In the genomic region with DNA sequence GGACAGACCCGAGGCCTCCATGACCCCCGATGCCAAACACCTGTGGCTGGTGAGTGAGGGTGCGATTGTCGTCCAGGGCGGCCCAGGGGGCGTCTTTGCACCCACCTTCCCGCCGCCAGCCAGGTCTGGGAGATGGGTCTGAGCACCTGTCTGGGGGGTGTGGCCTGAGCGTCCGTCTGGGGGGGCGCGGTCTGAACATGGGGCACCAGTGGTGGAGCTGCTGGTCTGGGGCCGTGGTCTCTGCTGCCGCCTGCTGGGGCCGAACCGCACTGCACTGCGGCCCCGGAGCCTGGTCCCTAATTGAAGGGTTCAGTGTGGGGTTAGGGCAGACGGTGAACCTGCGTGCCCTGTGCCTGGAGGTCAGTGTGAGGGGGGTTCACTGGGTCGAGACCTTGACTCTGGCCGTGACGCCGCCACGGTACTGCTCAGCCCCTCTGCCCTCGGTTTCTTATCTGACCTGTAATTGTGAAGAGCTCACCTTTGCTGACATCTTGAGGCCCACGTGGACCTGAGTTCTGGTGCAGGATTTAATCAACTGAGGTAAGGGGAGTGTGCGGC, we compare ENCODE assay signal across 8 cellular contexts. TPM values are rescaled to one million over a fixed set of nuclear protein-coding genes. Genes with fewer than 3 reads are reported as not detected.
DNase-seq lines count a peak whose midpoint lies in the region; ATAC-seq, FAIRE-seq and TF ChIP-seq lines count a peak whose summit lies in the region.

No MANE protein-coding gene starts in this region.

- no peak overlapping the region for H2AK5ac ChIP-seq in H9 (ENCODE audit: insufficient read length, low read length)

- H3K27me3 Mint-ChIP-seq in H9 (ENCODE audit: low read depth), result no peaks in the 10 kb centered on the region
- H3K27me3 Mint-ChIP-seq in activated T-cell treated with anti-CD3 and anti-CD28 coated beads, Interleukin-2, amount 50 U/mL, for 72 hours (ENCODE audit: low read depth), result no peaks in the 10 kb centered on the region

- H3K4me2 ChIP-seq in H9 (ENCODE audit: insufficient read depth, insufficient read length, low read length), result no peak overlapping the region

- H3K36me3 Mint-ChIP-seq in H9 (ENCODE audit: insufficient read depth in 1 of 3, low read depth in 3 of 3), result peaks cover 2 to 9% (median 9%) of the 10 kb centered on the region in 3 experiments; a peak in 6 of 7 replicates
- H3K36me3 Mint-ChIP-seq in activated T-cell treated with anti-CD3 and anti-CD28 coated beads, Interleukin-2, amount 50 U/mL, for 72 hours (ENCODE audit: insufficient read depth in 2 of 2), result no peaks in the 10 kb centered on the region

- H4K8ac ChIP-seq in H9 (replicated peaks; ENCODE audit: insufficient read length, low read depth, low read length), result no peak overlapping the region

- H3K56ac ChIP-seq in H9 (ENCODE audit: insufficient read length, low read depth, low read length), result no peak overlapping the region

- intact Hi-C loops in ovary (cut with DNase I), result loop anchor here in 1 of 4 donors (5.0 kb wide), 1 partner anchor 154 kb away; no protein-coding TSS in a partner anchor

- no peaks in the 10 kb centered on the region for H3K23me2 ChIP-seq in H9 (ENCODE audit: insufficient read length, low read depth, low read length, poor library complexity, severe bottlenecking)

- no peak overlapping the region for H2AFZ ChIP-seq in H9 (ENCODE audit: low read length)

- no peak for TF ChIP-seq EP300 in ovary (IDR thresholded peaks at IDR 0.05)
- no peak for TF ChIP-seq EP300 in upper lobe of left lung (IDR thresholded peaks at IDR 0.05)

- H3K4me1 Mint-ChIP-seq in H9, result peaks cover 0 to 3% of the 10 kb centered on the region in 2 experiments; a peak in 2 of 4 replicates
- H3K4me1 Mint-ChIP-seq in activated T-cell treated with anti-CD3 and anti-CD28 coated beads, Interleukin-2, amount 50 U/mL, for 72 hours (ENCODE audit: low read depth), result peaks cover 27% of the 10 kb centered on the region

- TF ChIP-seq POLR2A in ovary (IDR thresholded peaks at IDR 0.05) (no peak), upper lobe of left lung (IDR thresholded peaks at IDR 0.05) (no peak)

- H3K4me3 Mint-ChIP-seq in H9, result no peak overlapping the region; a peak in 1 of 5 replicates
- no peak overlapping the region for H3K4me3 Mint-ChIP-seq in activated T-cell treated with anti-CD3 and anti-CD28 coated beads, Interleukin-2, amount 50 U/mL, for 72 hours

- H3K9me3 Mint-ChIP-seq in H9, result no peaks in the 10 kb centered on the region
- H3K9me3 Mint-ChIP-seq in activated T-cell treated with anti-CD3 and anti-CD28 coated beads, Interleukin-2, amount 50 U/mL, for 72 hours, result no peaks in the 10 kb centered on the region

- H3K4ac ChIP-seq in H9 (ENCODE audit: low read depth, low read length), result no peak overlapping the region

- no peak overlapping the region for H4K5ac ChIP-seq in H9 (ENCODE audit: insufficient read length, low read depth, low read length)

- FAIRE-seq in RCC 7860 (lab: Jason Lieb, UNC), result no peak

- H3K79me1 ChIP-seq in H9 (ENCODE audit: insufficient read depth, low read depth, low read length, poor library complexity, severe bottlenecking), result no peaks in the 10 kb centered on the region

- H4K20me1 ChIP-seq in H9 (ENCODE audit: control insufficient read depth, insufficient read depth, insufficient read length), result no peaks in the 10 kb centered on the region

- ATAC-seq in activated T-cell treated with anti-CD3 and anti-CD28 coated beads, Interleukin-2, amount 50 U/mL, for 72 hours (replicated peaks in 1 of 2), result peak; percentile 84 to 86
- ATAC-seq in upper lobe of left lung (ENCODE audit: low FRiP score in 2 of 2), result peak; percentile 87 to 89

- H2BK12ac ChIP-seq in H9 (ENCODE audit: insufficient read length, low read depth, low read length), result no peak overlapping the region

- no peak overlapping the region for H3K14ac ChIP-seq in H9 (ENCODE audit: insufficient read depth, low read length)

- H3K4me1 ChIP-seq in H9 (ENCODE audit: insufficient read depth, low read length), result no peaks in the 10 kb centered on the region
- H3K4me1 ChIP-seq in ovary (ENCODE audit: insufficient read depth), result no peaks in the 10 kb centered on the region
- peaks cover 16 to 26% (median 21%) of the 10 kb centered on the region in 4 donors for H3K4me1 ChIP-seq in upper lobe of left lung

- no peak overlapping the region for H2BK15ac ChIP-seq in H9 (ENCODE audit: low read depth, low read length)

- DNase-seq in BJ (ENCODE audit: low read depth), result no peak
- DNase-seq in H9, result peak; percentile 89
- peak; percentile 28 for DNase-seq in RCC 7860 (ENCODE audit: low spot score)
- peak; percentile 79 to 86 for DNase-seq in activated T-cell treated with anti-CD3 and anti-CD28 coated beads, Interleukin-2, amount 50 U/mL, for 72 hours
- DNase-seq in fibroblast of pulmonary artery (ENCODE audit: low read depth), result peak; percentile 48
- peak; percentile 32 to 81 (median 67) for DNase-seq in ovary
- peak; percentile 70 to 96 for DNase-seq in upper lobe of left lung
- DNase-seq in amniotic stem cell (lab: John Stamatoyannopoulos, UW), result no peak

- no CpG with 5 or more reads among the region's 28 CpGs for WGBS in H9 (ENCODE audit: extremely low coverage, insufficient read length, low lambda C conversion rate)
- 19 to 28% (median 22%) methylated on average over 25 to 28 of the region's 28 CpGs for WGBS in ovary, 3 donors
- WGBS in upper lobe of left lung, 2 donors, result 10 to 59% methylated on average over 11 to 16 of the region's 28 CpGs

- H2BK20ac ChIP-seq in H9 (ENCODE audit: low read depth, low read length, poor library complexity, severe bottlenecking), result no peak overlapping the region

- H3K4me3 ChIP-seq in BJ (ENCODE audit: low read depth, low read length) (no peak overlapping the region), fibroblast of pulmonary artery (replicated peaks; ENCODE audit: low read depth, low read length) (no peak overlapping the region), ovary (no peak overlapping the region), upper lobe of left lung (no peak overlapping the region)

- H3K18ac ChIP-seq in H9 (ENCODE audit: insufficient read length, low read depth, low read length), result no peak overlapping the region

- no peak overlapping the region for H3K9ac ChIP-seq in H9 (ENCODE audit: extremely low read depth, insufficient read length, low read length)

- no peaks in the 10 kb centered on the region for H3K9me3 ChIP-seq in H9 (ENCODE audit: control insufficient read depth, low read depth, low read length)
- no peaks in the 10 kb centered on the region for H3K9me3 ChIP-seq in ovary
- no peaks in the 10 kb centered on the region for H3K9me3 ChIP-seq in upper lobe of left lung

- CTCF ChIA-PET in BJ (lab: Yijun Ruan, JAX), result interaction anchor here (0.6 to 5.3 kb wide), 44 partner anchors 8 to 605 kb away, joined by 3 to 74 read pairs (median 4); a partner anchor contains a TSS

- H3K27ac ChIP-seq in H9 (ENCODE audit: insufficient read length, low read depth, low read length), result no peak overlapping the region
- H3K27ac ChIP-seq in ovary, result no peak overlapping the region
- H3K27ac ChIP-seq in upper lobe of left lung, result no peak overlapping the region

- POLR2A ChIA-PET in BJ (lab: Charles Lee), result no interaction called here

- H3K79me2 ChIP-seq in H9 (ENCODE audit: insufficient read depth, low read length), result no peaks in the 10 kb centered on the region

- TF ChIP-seq CTCF in BJ (IDR thresholded peaks at IDR 0.05; ENCODE audit: insufficient read depth, low read depth, low read length) (peak; percentile 99), H9 (conservative IDR thresholded peaks at IDR 0.05) (peak; percentile 98), fibroblast of pulmonary artery (IDR thresholded peaks at IDR 0.05; ENCODE audit: low read length, missing control alignments) (peak; percentile 92), ovary (IDR thresholded peaks at IDR 0.05) (peak; percentile 63 to 94 (median 76)), upper lobe of left lung (IDR thresholded peaks at IDR 0.05) (peak; percentile 93 to 98 (median 97))

- no peak overlapping the region for H2BK120ac ChIP-seq in H9 (ENCODE audit: low read depth, low read length, poor library complexity, severe bottlenecking)

- no peak overlapping the region for H2BK5ac ChIP-seq in H9 (ENCODE audit: insufficient read length, low read length)

- H4K91ac ChIP-seq in H9 (ENCODE audit: insufficient read length, low read depth, low read length), result no peak overlapping the region

- H3K36me3 ChIP-seq in BJ (ENCODE audit: control insufficient read depth, insufficient read depth, low read length), result no peaks in the 10 kb centered on the region
- no peaks in the 10 kb centered on the region for H3K36me3 ChIP-seq in ovary
- H3K36me3 ChIP-seq in upper lobe of left lung, result no peaks in the 10 kb centered on the region

- H3K23ac ChIP-seq in H9 (ENCODE audit: insufficient read length, low read depth, low read length), result no peak overlapping the region

- no peak overlapping the region for H3T11ph ChIP-seq in H9 (ENCODE audit: low read length)

- H3K27ac Mint-ChIP-seq in H9, result 0 out of 7 replicates have a peak overlapping the region, but pooled peaks of 1 of the 3 experiments have one; percentile 21
- H3K27ac Mint-ChIP-seq in activated T-cell treated with anti-CD3 and anti-CD28 coated beads, Interleukin-2, amount 50 U/mL, for 72 hours, result no peak overlapping the region

- H3K27me3 ChIP-seq in BJ (ENCODE audit: control insufficient read depth, insufficient read depth, low read length) (no peaks in the 10 kb centered on the region), H9 (ENCODE audit: insufficient read depth, low read length) (no peaks in the 10 kb centered on the region), ovary (no peaks in the 10 kb centered on the region), upper lobe of left lung (no peaks in the 10 kb centered on the region)

RNA-seq across cellular contexts. Expression of a gene that starts 12.6 kb away (rescaled TPM):
- 131 and 219 TPM in 2 replicates for polyA plus RNA-seq in BJ (2011; rRNA removed)
- polyA minus RNA-seq in BJ (2011; rRNA and poly(A)+ RNA removed), result 105 and 124 TPM in 2 replicates
- 109 and 124 TPM in 2 replicates for total RNA-seq in H9 (2021)
- total RNA-seq in activated T-cell treated with anti-CD3 and anti-CD28 coated beads, Interleukin-2, amount 50 U/mL, for 72 hours, result 100 to 1,000 TPM; 167 to 195 TPM
- total RNA-seq in ovary, result 100 to 1,000 TPM; 132 to 210 (median 185) TPM
- polyA plus RNA-seq in ovary, result 100 to 1,000 TPM; 122 to 186 TPM
- 1,000 to 10,000 TPM in 1 of 6 donors, 100 to 1,000 TPM in 5; 132 to 1,060 (median 211) TPM for total RNA-seq in upper lobe of left lung

RNA-seq across cellular contexts. Expression of a gene that starts 32.6 kb away (rescaled TPM):
- polyA plus RNA-seq in BJ (2011; rRNA removed), result 2.2 and 2.3 TPM in 2 replicates
- polyA minus RNA-seq in BJ (2011; rRNA and poly(A)+ RNA removed), result 1.8 and 2.7 TPM in 2 replicates
- total RNA-seq in H9 (2021), result 6.7 and 6.9 TPM in 2 replicates
- under 1 TPM; 0.69 to 0.91 TPM for total RNA-seq in activated T-cell treated with anti-CD3 and anti-CD28 coated beads, Interleukin-2, amount 50 U/mL, for 72 hours
- 10 to 100 TPM in 1 of 7 donors, 1 to 10 TPM in 5, under 1 TPM in 1; 0.95 to 28.7 (median 6.1) TPM for total RNA-seq in ovary
- 1 to 10 TPM; 2.5 to 2.9 TPM for polyA plus RNA-seq in ovary
- 10 to 100 TPM in 4 of 6 donors, 1 to 10 TPM in 2; 6.1 to 52.4 (median 14.7) TPM for total RNA-seq in upper lobe of left lung

RNA-seq across cellular contexts. Expression of a gene that starts 44.4 kb away (rescaled TPM):
- polyA plus RNA-seq in BJ (2011; rRNA removed) (8.9 and 13.4 TPM in 2 replicates), ovary (1 to 10 TPM; 2.0 to 2.2 TPM)
- 13.1 and 20.5 TPM in 2 replicates for polyA minus RNA-seq in BJ (2011; rRNA and poly(A)+ RNA removed)
- total RNA-seq in H9 (2021) (84.3 and 106 TPM in 2 replicates), ovary (1 to 10 TPM in 6 of 7 donors, under 1 TPM in 1; 0.91 to 7.6 (median 5.1) TPM), upper lobe of left lung (10 to 100 TPM in 4 of 6 donors, 1 to 10 TPM in 2; 5.5 to 25.1 (median 12.1) TPM)
- total RNA-seq in activated T-cell treated with anti-CD3 and anti-CD28 coated beads, Interleukin-2, amount 50 U/mL, for 72 hours, result 100 to 1,000 TPM in 1 of 2 donors, 10 to 100 TPM in 1; 90.6 to 128 TPM

RNA-seq across cellular contexts. Expression of a gene that starts 57.8 kb away (rescaled TPM):
- polyA plus RNA-seq in BJ (2011; rRNA removed) (4.6 and 7.2 TPM in 2 replicates), ovary (1 to 10 TPM in 1 of 2 donors, under 1 TPM in 1; 0.42 to 4.4 TPM)
- polyA minus RNA-seq in BJ (2011; rRNA and poly(A)+ RNA removed), result 4.1 and 5.6 TPM in 2 replicates
- total RNA-seq in H9 (2021) (4.7 TPM in 2 replicates), ovary (1 to 10 TPM; 3.6 to 8.5 (median 6.2) TPM), upper lobe of left lung (10 to 100 TPM in 2 of 6 donors, 1 to 10 TPM in 4; 4.9 to 44.0 (median 7.0) TPM)
- 10 to 100 TPM in 1 of 2 donors, 1 to 10 TPM in 1; 7.6 to 15.2 TPM for total RNA-seq in activated T-cell treated with anti-CD3 and anti-CD28 coated beads, Interleukin-2, amount 50 U/mL, for 72 hours

Comparison
In these comparisons a context has a peak if more than half of its experiments do, and no peak if none do; other contexts are left out.
1. DNase-seq: peak in H9 (single experiment), RCC 7860 (single experiment), activated T-cell treated with anti-CD3 and anti-CD28 coated beads, Interleukin-2, amount 50 U/mL, for 72 hours (2 of 2), fibroblast of pulmonary artery (single experiment), ovary (5 of 5) and upper lobe of left lung (2 of 2); none in BJ (single experiment) and amniotic stem cell (single experiment).
2. Peak in every context shown above with its lines, with median percentiles within 50 percentile points of each other: CTCF ChIP-seq.